25 cellular contexts compared by ENCODE assay signal in the genomic region with DNA sequence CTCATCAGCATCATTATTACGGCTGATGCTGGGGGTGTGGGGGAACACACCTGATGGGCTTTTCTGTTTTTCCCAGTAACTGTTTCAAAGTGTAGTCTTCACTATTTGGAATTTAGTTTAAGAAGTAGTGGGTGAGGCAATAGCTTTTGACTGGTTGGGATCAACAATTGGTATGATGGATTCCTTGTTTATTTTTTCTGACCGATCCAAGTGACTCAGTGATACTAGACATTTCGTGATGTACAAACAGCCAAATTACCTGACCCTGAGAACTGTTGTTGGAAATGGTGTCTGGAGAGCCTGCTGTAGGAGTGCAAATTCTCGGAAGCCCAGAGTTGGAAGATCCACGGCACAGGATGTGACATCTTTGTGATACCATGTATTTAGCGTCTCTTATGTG.
DNase-seq lines count a peak whose midpoint lies in the region; ATAC-seq, FAIRE-seq and TF ChIP-seq lines count a peak whose summit lies in the region.
"Had no signal": no experiment of that assay in that cellular context is flagged by ENCODE, and none has a peak within 500 bp of the region (broad histone marks: within the 10 kb centered on the region; RNA-seq: fewer than 3 reads in every experiment).

No MANE protein-coding gene starts in this region.

- H3K9me3 Mint-ChIP-seq in stimulated activated naive CD8-positive, alpha-beta T cell treated with anti-CD3 and anti-CD28 coated beads, Interleukin-15, Interleukin-2, amounts not matched to agents 100 ng/mL and 50 ng/mL, for 24 hours, result no peaks in the 10 kb centered on the region
- no peaks in the 10 kb centered on the region for H3K9me3 Mint-ChIP-seq in stimulated activated naive CD8-positive, alpha-beta T cell treated with anti-CD3 and anti-CD28 coated beads, Interleukin-15, amount 100 ng/mL, for 72 hours
- H3K9me3 Mint-ChIP-seq: mesothelial cell of epicardium; neural crest cell; stimulated activated memory B cell treated with anti-CD40 and anti-IgM and Interleukin-4, amounts not matched to agents 10 μg/mL and 1 μg/mL and 100 μg/mL, for 72 hours had no signal

- peaks cover 18% of the 10 kb centered on the region for H3K36me3 Mint-ChIP-seq in stimulated activated naive CD8-positive, alpha-beta T cell treated with anti-CD3 and anti-CD28 coated beads, Interleukin-15, Interleukin-2, amounts not matched to agents 100 ng/mL and 50 ng/mL, for 24 hours (ENCODE audit: low read depth)
- H3K36me3 Mint-ChIP-seq: mesothelial cell of epicardium; stimulated activated memory B cell treated with anti-CD40 and anti-IgM and Interleukin-4, amounts not matched to agents 10 μg/mL and 1 μg/mL and 100 μg/mL, for 72 hours had no signal

- H3K27ac Mint-ChIP-seq in stimulated activated naive CD8-positive, alpha-beta T cell treated with anti-CD3 and anti-CD28 coated beads, Interleukin-15, Interleukin-2, amounts not matched to agents 100 ng/mL and 50 ng/mL, for 24 hours, result peak overlapping the region; percentile 3
- H3K27ac Mint-ChIP-seq in stimulated activated naive CD8-positive, alpha-beta T cell treated with anti-CD3 and anti-CD28 coated beads, Interleukin-15, amount 100 ng/mL, for 72 hours, result peak overlapping the region in 1 of 2 donors; percentile 25
- H3K27ac Mint-ChIP-seq: mesothelial cell of epicardium; progenitor cell of endocrine pancreas; stimulated activated memory B cell treated with anti-CD40 and anti-IgM and Interleukin-4, amounts not matched to agents 10 μg/mL and 1 μg/mL and 100 μg/mL, for 72 hours had no signal

- H3K4me1 ChIP-seq in SJSA1 (replicated peaks), result peaks cover 66% of the 10 kb centered on the region

- no peaks in the 10 kb centered on the region for H3K27me3 ChIP-seq in SJSA1 (replicated peaks)
- H3K27me3 ChIP-seq: heart left ventricle, tibial nerve had no signal

- no peak for ATAC-seq in stimulated activated naive CD8-positive, alpha-beta T cell treated with anti-CD3 and anti-CD28 coated beads, Interleukin-15, amount 100 ng/mL, for 72 hours
- ATAC-seq: activated CD8-positive, alpha-beta T cell treated with anti-CD3 and anti-CD28 coated beads, Interleukin-2, amount 10 ng/mL, durations not matched to agents 7 days and 5 days; activated T-cell treated with anti-CD3 and anti-CD28 coated beads, Interleukin-2, amount 50 U/mL, for 4 hours; esophagus mucosa; heart left ventricle; stimulated activated memory B cell treated with anti-CD40 and anti-IgM and Interleukin-4, amounts not matched to agents 10 μg/mL and 1 μg/mL and 100 μg/mL, for 72 hours; T-helper 17 cell had no signal

- H3K4me1 Mint-ChIP-seq in stimulated activated naive CD8-positive, alpha-beta T cell treated with anti-CD3 and anti-CD28 coated beads, Interleukin-15, Interleukin-2, amounts not matched to agents 100 ng/mL and 50 ng/mL, for 24 hours (ENCODE audit: low read depth), result peaks cover 56% of the 10 kb centered on the region
- H3K4me1 Mint-ChIP-seq in stimulated activated naive CD8-positive, alpha-beta T cell treated with anti-CD3 and anti-CD28 coated beads, Interleukin-15, amount 100 ng/mL, for 72 hours, result peaks cover 71% of the 10 kb centered on the region
- H3K4me1 Mint-ChIP-seq: neural crest cell; stimulated activated memory B cell treated with anti-CD40 and anti-IgM and Interleukin-4, amounts not matched to agents 10 μg/mL and 1 μg/mL and 100 μg/mL, for 72 hours had no signal

- H3K4me3 Mint-ChIP-seq in stimulated activated naive CD8-positive, alpha-beta T cell treated with anti-CD3 and anti-CD28 coated beads, Interleukin-15, Interleukin-2, amounts not matched to agents 100 ng/mL and 50 ng/mL, for 24 hours, result no peak overlapping the region
- no peak overlapping the region for H3K4me3 Mint-ChIP-seq in stimulated activated naive CD8-positive, alpha-beta T cell treated with anti-CD3 and anti-CD28 coated beads, Interleukin-15, amount 100 ng/mL, for 72 hours
- H3K4me3 Mint-ChIP-seq: activated CD8-positive, alpha-beta T cell treated with anti-CD3 and anti-CD28 coated beads, Interleukin-2, amount 10 ng/mL, durations not matched to agents 7 days and 5 days; activated T-cell treated with anti-CD3 and anti-CD28 coated beads, Interleukin-2, amount 50 U/mL, for 4 hours; mesothelial cell of epicardium; neural crest cell; stimulated activated memory B cell treated with anti-CD40 and anti-IgM and Interleukin-4, amounts not matched to agents 10 μg/mL and 1 μg/mL and 100 μg/mL, for 72 hours; T-helper 17 cell had no signal

- TF ChIP-seq CTCF in epithelial cell of esophagus (IDR thresholded peaks at IDR 0.05; ENCODE audit: insufficient read depth, low read depth, low read length, missing control alignments) (no peak), foreskin fibroblast (IDR thresholded peaks at IDR 0.05; ENCODE audit: low read depth, low read length) (no peak)

- H3K36me3 ChIP-seq in SJSA1, result no peaks in the 10 kb centered on the region
- H3K36me3 ChIP-seq: heart left ventricle, tibial nerve had no signal

- H3K9me3 ChIP-seq in SJSA1 (replicated peaks), result no peaks in the 10 kb centered on the region
- H3K9me3 ChIP-seq: heart left ventricle, tibial nerve had no signal

- no peaks in the 10 kb centered on the region for H3K27me3 Mint-ChIP-seq in stimulated activated naive CD8-positive, alpha-beta T cell treated with anti-CD3 and anti-CD28 coated beads, Interleukin-15, Interleukin-2, amounts not matched to agents 100 ng/mL and 50 ng/mL, for 24 hours
- no peaks in the 10 kb centered on the region for H3K27me3 Mint-ChIP-seq in stimulated activated naive CD8-positive, alpha-beta T cell treated with anti-CD3 and anti-CD28 coated beads, Interleukin-15, amount 100 ng/mL, for 72 hours
- H3K27me3 Mint-ChIP-seq: progenitor cell of endocrine pancreas; stimulated activated memory B cell treated with anti-CD40 and anti-IgM and Interleukin-4, amounts not matched to agents 10 μg/mL and 1 μg/mL and 100 μg/mL, for 72 hours; T-helper 17 cell had no signal

- peak overlapping the region; percentile 66; the same call in 1 of the 2 replicates for H3K27ac ChIP-seq in SJSA1

- H3K4me3 ChIP-seq in SJSA1 (no peak overlapping the region), epithelial cell of esophagus (ENCODE audit: low read length) (no peak overlapping the region), foreskin fibroblast (ENCODE audit: low read depth in 1 of 2, low read length in 2 of 2) (no peak overlapping the region)
- H3K4me3 ChIP-seq: heart left ventricle, tibial nerve had no signal

- FAIRE-seq in RCC 7860 (lab: Jason Lieb, UNC), result no peak

- no peak for DNase-seq in stimulated activated naive CD8-positive, alpha-beta T cell treated with anti-CD3 and anti-CD28 coated beads, Interleukin-15, amount 100 ng/mL, for 72 hours
- DNase-seq in SJSA1 (ENCODE audit: low read depth in 1 of 2, low spot score in 2 of 2), result peak in 1 of 2 experiments; percentile 50
- DNase-seq in epithelial cell of esophagus (ENCODE audit: low read depth), result peak; percentile 17
- DNase-seq in foreskin fibroblast, result no peak
- no peak for DNase-seq in RCC 7860 (ENCODE audit: low spot score)
- DNase-seq in OCI-M1 (lab: John Stamatoyannopoulos, UW), result no peak
- DNase-seq: activated CD8-positive, alpha-beta T cell treated with anti-CD3 and anti-CD28 coated beads, Interleukin-2, amount 10 ng/mL, durations not matched to agents 7 days and 5 days; activated T-cell treated with anti-CD3 and anti-CD28 coated beads, Interleukin-2, amount 50 U/mL, for 4 hours; AML-193; amygdala; central memory CD4-positive, alpha-beta T cell; DMS79 treated with DMSO at 0.1 percent for 48 hours; heart left ventricle; KBM-7; NCI-H2171 treated with DMSO at 0.1 percent for 48 hours; NCI-H748 treated with DMSO at 0.1 percent for 48 hours; stimulated activated CD4-positive, alpha-beta T cell treated with anti-CD3 and anti-CD28 coated beads, Interleukin-1b, Interleukin-23, amount 100 ng/mL, for 48 hours; T-helper 17 cell had no signal
